Comparison of ENCODE assay signal across 24 cellular contexts in genomic region chr16:25403852-25404251, GRCh38.
"Had no signal": no experiment of that assay in that cellular context is flagged by ENCODE, and none has a peak within 500 bp of the region (broad histone marks: within the 10 kb centered on the region; RNA-seq: fewer than 3 reads in every experiment).

No MANE protein-coding gene starts in this region.

- ATAC-seq: effector memory CD8-positive, alpha-beta T cell; esophagus mucosa; foreskin keratinocyte; gastrocnemius medialis; gastroesophageal sphincter; heart left ventricle; heart right ventricle had no signal

- H3K27ac ChIP-seq: colonic mucosa, coronary artery, dorsolateral prefrontal cortex, epithelial cell of prostate, esophagus muscularis mucosa, esophagus squamous epithelium, foreskin keratinocyte, gastrocnemius medialis, gastroesophageal sphincter, heart left ventricle, heart right ventricle had no signal

- H3K4me3 ChIP-seq: colonic mucosa, coronary artery, dorsolateral prefrontal cortex, esophagus muscularis mucosa, esophagus squamous epithelium, gastrocnemius medialis, gastroesophageal sphincter, heart left ventricle, heart right ventricle had no signal

- H3K36me3 ChIP-seq: colonic mucosa, esophagus muscularis mucosa, esophagus squamous epithelium, gastrocnemius medialis, gastroesophageal sphincter, heart left ventricle, heart right ventricle had no signal

- H3K27me3 ChIP-seq: colonic mucosa, esophagus squamous epithelium, foreskin keratinocyte, gastrocnemius medialis, gastroesophageal sphincter had no signal

- DNase-seq: colonic mucosa; cortex of kidney; dermis blood vessel endothelial cell; dorsolateral prefrontal cortex; effector CD4-positive, alpha-beta T cell; effector CD8-positive, alpha-beta T cell; effector memory CD4-positive, alpha-beta T cell; effector memory CD8-positive, alpha-beta T cell; endodermal cell; erythroblast; esophagus squamous epithelium; foreskin fibroblast; foreskin keratinocyte; foreskin melanocyte; gastrocnemius medialis; glutamatergic neuron; head of caudate nucleus; heart left ventricle; heart right ventricle had no signal

- H3K9me3 ChIP-seq: colonic mucosa, esophagus squamous epithelium, gastrocnemius medialis had no signal
